Comparison of ENCODE assay signal across 32 cellular contexts in the genomic region with DNA sequence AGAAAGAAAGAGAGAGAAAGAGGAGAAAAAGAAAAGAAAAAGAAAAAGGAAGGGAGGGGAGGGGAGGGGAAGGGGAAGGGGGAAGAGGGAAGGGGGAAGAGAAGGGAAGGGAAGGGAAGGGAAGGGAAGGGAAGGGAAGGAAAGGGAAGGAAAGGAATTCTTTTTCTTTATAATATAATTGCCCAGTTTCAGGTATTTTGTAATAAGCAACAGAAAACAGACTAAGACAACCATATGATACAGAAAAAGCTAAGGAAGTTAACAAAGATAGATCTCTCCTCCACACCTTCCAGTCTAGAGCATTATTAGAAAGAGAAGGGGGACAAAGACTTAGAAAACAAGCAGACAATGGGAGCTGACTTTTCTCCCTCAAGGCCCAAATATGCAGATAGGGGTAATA. TPM values are rescaled to one million over a fixed set of nuclear protein-coding genes. Genes with fewer than 3 reads are reported as not detected.
"Had no signal": no experiment of that assay in that cellular context is flagged by ENCODE, and none has a peak within 500 bp of the region (broad histone marks: within the 10 kb centered on the region; RNA-seq: fewer than 3 reads in every experiment).

No MANE protein-coding gene starts in this region.

- H3K27me3 Mint-ChIP-seq: stimulated activated naive CD8-positive, alpha-beta T cell treated with anti-CD3 and anti-CD28 coated beads, Interleukin-15, amount 100 ng/mL, for 72 hours; stimulated activated naive CD8-positive, alpha-beta T cell treated with anti-CD3 and anti-CD28 coated beads, Interleukin-15, Interleukin-2, amounts not matched to agents 100 ng/mL and 50 ng/mL, for 24 hours had no signal

- H3K27ac ChIP-seq: stomach, suprapubic skin, testis, thoracic aorta, thyroid gland, tibial artery, tibial nerve, transverse colon, upper lobe of left lung, upper lobe of right lung, uterus, vagina had no signal

- H3K27ac Mint-ChIP-seq: stimulated activated effector memory CD8-positive, alpha-beta T cell treated with anti-CD3 and anti-CD28 coated beads, Interleukin-12 subunit alpha, Interleukin-12 subunit beta, amount 100 ng/mL, for 72 hours; stimulated activated memory B cell treated with anti-CD40 and anti-IgM and Interleukin-4, amounts not matched to agents 10 μg/mL and 1 μg/mL and 100 μg/mL, for 72 hours; stimulated activated naive B cell treated with anti-CD40 and anti-IgM and Interleukin-4, amounts not matched to agents 10 μg/mL and 1 μg/mL and 100 μg/mL, for 72 hours; stimulated activated naive CD8-positive, alpha-beta T cell treated with anti-CD3 and anti-CD28 coated beads, Interleukin-15, amount 100 ng/mL, for 72 hours; stimulated activated naive CD8-positive, alpha-beta T cell treated with anti-CD3 and anti-CD28 coated beads, Interleukin-15, Interleukin-2, amounts not matched to agents 100 ng/mL and 50 ng/mL, for 24 hours; type B pancreatic cell had no signal

- H3K4me3 Mint-ChIP-seq: stimulated activated effector memory CD8-positive, alpha-beta T cell treated with anti-CD3 and anti-CD28 coated beads, Interleukin-12 subunit alpha, Interleukin-12 subunit beta, amount 100 ng/mL, for 72 hours; stimulated activated memory B cell treated with anti-CD40 and anti-IgM and Interleukin-4, amounts not matched to agents 10 μg/mL and 1 μg/mL and 100 μg/mL, for 72 hours; stimulated activated naive B cell treated with anti-CD40 and anti-IgM and Interleukin-4, amounts not matched to agents 10 μg/mL and 1 μg/mL and 100 μg/mL, for 72 hours; stimulated activated naive CD8-positive, alpha-beta T cell treated with anti-CD3 and anti-CD28 coated beads, Interleukin-15, amount 100 ng/mL, for 72 hours; stimulated activated naive CD8-positive, alpha-beta T cell treated with anti-CD3 and anti-CD28 coated beads, Interleukin-15, Interleukin-2, amounts not matched to agents 100 ng/mL and 50 ng/mL, for 24 hours; type B pancreatic cell had no signal

- H3K4me1 ChIP-seq: stomach, suprapubic skin, testis, thyroid gland, tibial artery, tibial nerve, transverse colon, upper lobe of left lung, upper lobe of right lung, uterus, vagina had no signal

- H3K9me3 ChIP-seq: stomach, suprapubic skin, testis, thoracic aorta, thyroid gland, tibial artery, tibial nerve, transverse colon, upper lobe of left lung, upper lobe of right lung, uterus, vagina had no signal

- H3K27me3 ChIP-seq: stomach, suprapubic skin, testis, thyroid gland, tibial artery, tibial nerve, transverse colon, upper lobe of left lung, upper lobe of right lung, uterus, vagina had no signal

- H3K9me3 Mint-ChIP-seq: stimulated activated effector memory CD8-positive, alpha-beta T cell treated with anti-CD3 and anti-CD28 coated beads, Interleukin-12 subunit alpha, Interleukin-12 subunit beta, amount 100 ng/mL, for 72 hours; stimulated activated memory B cell treated with anti-CD40 and anti-IgM and Interleukin-4, amounts not matched to agents 10 μg/mL and 1 μg/mL and 100 μg/mL, for 72 hours; type B pancreatic cell had no signal

- ATAC-seq: stimulated activated effector memory CD8-positive, alpha-beta T cell treated with anti-CD3 and anti-CD28 coated beads, Interleukin-12 subunit alpha, Interleukin-12 subunit beta, amount 100 ng/mL, for 72 hours; stimulated activated memory B cell treated with anti-CD40 and anti-IgM and Interleukin-4, amounts not matched to agents 10 μg/mL and 1 μg/mL and 100 μg/mL, for 72 hours; stimulated activated naive B cell treated with anti-CD40 and anti-IgM and Interleukin-4, amounts not matched to agents 10 μg/mL and 1 μg/mL and 100 μg/mL, for 72 hours; stimulated activated naive CD8-positive, alpha-beta T cell treated with anti-CD3 and anti-CD28 coated beads, Interleukin-15, amount 100 ng/mL, for 72 hours; stimulated activated naive CD8-positive, alpha-beta T cell treated with anti-CD3 and anti-CD28 coated beads, Interleukin-15, Interleukin-2, amounts not matched to agents 100 U/mL and 50 U/mL, for 24 hours; upper lobe of right lung had no signal

- H3K36me3 ChIP-seq: stomach, suprapubic skin, thoracic aorta, thyroid gland, tibial artery, tibial nerve, transverse colon, upper lobe of left lung, upper lobe of right lung, uterus, vagina had no signal

- FAIRE-seq: urothelium cell line had no signal

- H3K36me3 Mint-ChIP-seq: stimulated activated effector memory CD8-positive, alpha-beta T cell treated with anti-CD3 and anti-CD28 coated beads, Interleukin-12 subunit alpha, Interleukin-12 subunit beta, amount 100 ng/mL, for 72 hours; stimulated activated memory B cell treated with anti-CD40 and anti-IgM and Interleukin-4, amounts not matched to agents 10 μg/mL and 1 μg/mL and 100 μg/mL, for 72 hours; stimulated activated naive B cell treated with anti-CD40 and anti-IgM and Interleukin-4, amounts not matched to agents 10 μg/mL and 1 μg/mL and 100 μg/mL, for 72 hours; type B pancreatic cell had no signal

- H3K4me3 ChIP-seq: stomach, suprapubic skin, testis, thoracic aorta, thyroid gland, tibial artery, tibial nerve, transverse colon, upper lobe of left lung, upper lobe of right lung, uterus, vagina had no signal

- DNase-seq: stimulated activated CD4-positive, alpha-beta T cell treated with anti-CD3 and anti-CD28 coated beads, Interleukin-2, amount 100 ng/mL, for 48 hours; stimulated activated CD4-positive, alpha-beta T cell treated with anti-CD3 and anti-CD28 coated beads, Interleukin-4, amount 100 ng/mL, for 1 hour; stimulated activated CD4-positive, alpha-beta T cell treated with anti-CD3 and anti-CD28 coated beads, Interleukin-4, amount 100 ng/mL, for 24 hours; stimulated activated CD4-positive, alpha-beta T cell treated with anti-CD3 and anti-CD28 coated beads, Interleukin-4, amount 100 ng/mL, for 4 hours; stimulated activated CD8-positive, alpha-beta memory T cell treated with anti-CD3 and anti-CD28 coated beads, Interleukin-4, amount 100 ng/mL, for 48 hours; stimulated activated naive B cell treated with anti-CD40 and anti-IgM and Interleukin-4, amounts not matched to agents 10 μg/mL and 1 μg/mL and 100 μg/mL, for 72 hours; stimulated activated naive CD4-positive, alpha-beta T cell; stimulated activated naive CD4-positive, alpha-beta T cell treated with Interleukin-2 at 50 U/mL for 16 hours; stimulated activated naive CD8-positive, alpha-beta T cell treated with anti-CD3 and anti-CD28 coated beads, Interleukin-15, amount 100 ng/mL, for 72 hours; stimulated activated naive CD8-positive, alpha-beta T cell treated with anti-CD3 and anti-CD28 coated beads, Interleukin-15, Interleukin-2, amounts not matched to agents 100 U/mL and 50 U/mL, for 24 hours; stomach; substantia nigra; testis; thyroid gland; tibial artery; transverse colon; trophoblast cell; upper lobe of left lung; upper lobe of right lung; uterus had no signal

- H3K4me1 Mint-ChIP-seq: stimulated activated effector memory CD8-positive, alpha-beta T cell treated with anti-CD3 and anti-CD28 coated beads, Interleukin-12 subunit alpha, Interleukin-12 subunit beta, amount 100 ng/mL, for 72 hours; stimulated activated memory B cell treated with anti-CD40 and anti-IgM and Interleukin-4, amounts not matched to agents 10 μg/mL and 1 μg/mL and 100 μg/mL, for 72 hours; stimulated activated naive B cell treated with anti-CD40 and anti-IgM and Interleukin-4, amounts not matched to agents 10 μg/mL and 1 μg/mL and 100 μg/mL, for 72 hours; stimulated activated naive CD8-positive, alpha-beta T cell treated with anti-CD3 and anti-CD28 coated beads, Interleukin-15, amount 100 ng/mL, for 72 hours had no signal

RNA-seq across cellular contexts. Expression of a gene that starts 31.0 kb away (rescaled TPM):
- total RNA-seq: suprapubic skin, temporal lobe, thoracic aorta, thyroid gland, tibial nerve, transverse colon, upper lobe of right lung, ureter, urinary bladder, uterus, vagina had no signal
- polyA plus RNA-seq: stomach, urinary bladder had no signal
